32 cellular contexts compared by ENCODE assay signal in genomic region chr1:20136249-20136648, GRCh38. TPM values are rescaled to one million over a fixed set of nuclear protein-coding genes. Genes with fewer than 3 reads are reported as not detected.
"Had no signal": no experiment of that assay in that cellular context is flagged by ENCODE, and none has a peak within 500 bp of the region (broad histone marks: within the 10 kb centered on the region; RNA-seq: fewer than 3 reads in every experiment).

No MANE protein-coding gene starts in this region.

- H3K27me3 ChIP-seq: adrenal gland, body of pancreas, foreskin keratinocyte, gastrocnemius medialis, heart left ventricle, hepatocyte had no signal

- H3K4me3 ChIP-seq: adrenal gland, body of pancreas, esophagus muscularis mucosa, gastrocnemius medialis, heart left ventricle, hepatocyte had no signal

- H3K9me3 ChIP-seq: adrenal gland, body of pancreas, esophagus muscularis mucosa, gastrocnemius medialis, heart left ventricle had no signal

- H3K4me1 ChIP-seq: adrenal gland, body of pancreas, esophagus muscularis mucosa, foreskin keratinocyte, gastrocnemius medialis, heart left ventricle had no signal

- H3K36me3 ChIP-seq: adrenal gland, esophagus muscularis mucosa, gastrocnemius medialis, heart left ventricle had no signal

- DNase-seq: activated CD4-positive, alpha-beta memory T cell treated with anti-CD3 and anti-CD28 coated beads, Interleukin-2, amount 10 ng/mL, durations not matched to agents 7 days and 5 days; activated CD4-positive, alpha-beta T cell treated with anti-CD3 and anti-CD28 coated beads for 1 hour; activated CD4-positive, alpha-beta T cell treated with anti-CD3 and anti-CD28 coated beads for 4 hours; activated CD4-positive, alpha-beta T cell treated with anti-CD3 and anti-CD28 coated beads, Interleukin-2, amount 10 ng/mL, durations not matched to agents 7 days and 5 days; activated CD4-positive, alpha-beta T cell treated with anti-CD3 and anti-CD28 coated beads, Interleukin-2, amount 50 U/mL, for 4 hours; activated CD8-positive, alpha-beta memory T cell treated with anti-CD3 and anti-CD28 coated beads, Interleukin-2, amount 50 U/mL, for 48 hours; activated naive CD4-positive, alpha-beta T cell treated with anti-CD3 and anti-CD28 coated beads for 36 hours; activated naive CD8-positive, alpha-beta T cell treated with anti-CD3 and anti-CD28 coated beads for 36 hours; activated naive CD8-positive, alpha-beta T cell treated with anti-CD3 and anti-CD28 coated beads, Interleukin-2, amount 50 U/mL, for 24 hours; activated T-cell treated with anti-CD3 and anti-CD28 coated beads for 4 hours; activated T-cell treated with anti-CD3 and anti-CD28 coated beads, Interleukin-2, amount 50 U/mL, for 24 hours; activated T-cell treated with anti-CD3 and anti-CD28 coated beads, Interleukin-2, amount 50 U/mL, for 72 hours; adrenal gland; amygdala; aorta; body of pancreas; central memory CD4-positive, alpha-beta T cell; cerebellar nuclear complex; cortex of kidney; dermis blood vessel endothelial cell; effector CD4-positive, alpha-beta T cell; effector memory CD8-positive, alpha-beta T cell; erythroblast; gastrocnemius medialis; glutamatergic neuron; heart left ventricle; T-helper 2 cell had no signal

- ATAC-seq: activated naive CD8-positive, alpha-beta T cell treated with anti-CD3 and anti-CD28 coated beads, Interleukin-2, amount 50 U/mL, for 24 hours; activated T-cell treated with anti-CD3 and anti-CD28 coated beads, Interleukin-2, amount 50 U/mL, for 72 hours; body of pancreas; effector memory CD8-positive, alpha-beta T cell; gastrocnemius medialis; heart left ventricle; WTC11 had no signal

- H3K27ac ChIP-seq: adrenal gland, body of pancreas, esophagus muscularis mucosa, foreskin keratinocyte, gastrocnemius medialis, heart left ventricle, hepatocyte had no signal

RNA-seq across cellular contexts. Expression of gene PLA2G2F, which starts 2.9 kb away (rescaled TPM):
- total RNA-seq: activated CD4-positive, alpha-beta memory T cell treated with anti-CD3 and anti-CD28 coated beads, Interleukin-2, amount 10 ng/mL, durations not matched to agents 7 days and 5 days; activated CD4-positive, alpha-beta T cell treated with anti-CD3 and anti-CD28 coated beads, Interleukin-2, amount 10 ng/mL, durations not matched to agents 7 days and 5 days; activated naive CD4-positive, alpha-beta T cell treated with anti-CD3 and anti-CD28 coated beads for 36 hours; activated naive CD8-positive, alpha-beta T cell treated with anti-CD3 and anti-CD28 coated beads for 36 hours; activated T-cell treated with anti-CD3 and anti-CD28 coated beads, Interleukin-2, amount 50 U/mL, for 72 hours; adrenal gland; aorta; body of pancreas; dermis blood vessel endothelial cell; esophagus muscularis mucosa; gastrocnemius medialis; heart left ventricle; hepatocyte; T-helper 1 cell treated with Interleukin-12 subunit alpha and Interleukin-12 subunit beta and Interleukin-4 antibody, amounts not matched to agents 30 ng/mL and 1 ng/mL, for 36 hours; WTC11 had no signal
- polyA plus RNA-seq: heart left ventricle, hepatocyte had no signal

RNA-seq across cellular contexts. Expression of gene PLA2G2D, which starts 16.9 kb away (rescaled TPM):
- total RNA-seq: activated CD4-positive, alpha-beta memory T cell treated with anti-CD3 and anti-CD28 coated beads, Interleukin-2, amount 10 ng/mL, durations not matched to agents 7 days and 5 days; activated CD4-positive, alpha-beta T cell treated with anti-CD3 and anti-CD28 coated beads, Interleukin-2, amount 10 ng/mL, durations not matched to agents 7 days and 5 days; activated naive CD8-positive, alpha-beta T cell treated with anti-CD3 and anti-CD28 coated beads for 36 hours; activated T-cell treated with anti-CD3 and anti-CD28 coated beads, Interleukin-2, amount 50 U/mL, for 72 hours; adrenal gland; body of pancreas; dermis blood vessel endothelial cell; esophagus muscularis mucosa; foreskin keratinocyte; gastrocnemius medialis; hepatocyte; T-helper 1 cell treated with Interleukin-12 subunit alpha and Interleukin-12 subunit beta and Interleukin-4 antibody, amounts not matched to agents 30 ng/mL and 1 ng/mL, for 36 hours; WTC11 had no signal
- polyA plus RNA-seq: adrenal gland, aorta, foreskin keratinocyte, heart left ventricle, hepatocyte had no signal

RNA-seq across cellular contexts. Expression of gene UBXN10, which starts 49.6 kb away (rescaled TPM):
- total RNA-seq: dermis blood vessel endothelial cell had no signal

RNA-seq across cellular contexts. Expression of gene PLA2G2C, which starts 50.1 kb away (rescaled TPM):
- total RNA-seq: activated CD4-positive, alpha-beta T cell treated with anti-CD3 and anti-CD28 coated beads, Interleukin-2, amount 10 ng/mL, durations not matched to agents 7 days and 5 days; activated naive CD8-positive, alpha-beta T cell treated with anti-CD3 and anti-CD28 coated beads for 36 hours; body of pancreas; dermis blood vessel endothelial cell; foreskin keratinocyte; gastrocnemius medialis; hepatocyte; WTC11 had no signal
- polyA plus RNA-seq: aorta, foreskin keratinocyte, heart left ventricle, hepatocyte had no signal
